24 cellular contexts compared by ENCODE assay signal in genomic region chr15:66131831-66132230, GRCh38.
DNase-seq lines count a peak whose midpoint lies in the region; ATAC-seq lines count a peak whose summit lies in the region.
"Had no signal": no experiment of that assay in that cellular context is flagged by ENCODE, and none has a peak within 500 bp of the region (broad histone marks: within the 10 kb centered on the region; RNA-seq: fewer than 3 reads in every experiment).

No MANE protein-coding gene starts in this region.

- CTCF ChIA-PET in activated CD8-positive, alpha-beta T cell treated with anti-CD3 and anti-CD28 coated beads, Interleukin-2, amount 10 ng/mL, durations not matched to agents 7 days and 5 days (lab: Charles Lee): no interaction called here

- H3K36me3 Mint-ChIP-seq in activated CD8-positive, alpha-beta T cell treated with anti-CD3 and anti-CD28 coated beads, Interleukin-2, amount 10 ng/mL, durations not matched to agents 7 days and 5 days (ENCODE audit: low read depth): no peaks in the 10 kb centered on the region
- H3K36me3 Mint-ChIP-seq: activated naive CD8-positive, alpha-beta T cell treated with anti-CD3 and anti-CD28 coated beads for 36 hours; natural killer cell; type B pancreatic cell had no signal

- H3K27ac Mint-ChIP-seq in activated CD8-positive, alpha-beta T cell treated with anti-CD3 and anti-CD28 coated beads, Interleukin-2, amount 10 ng/mL, durations not matched to agents 7 days and 5 days: no peak overlapping the region
- H3K27ac Mint-ChIP-seq: activated CD8-positive, alpha-beta T cell treated with anti-CD3 and anti-CD28 coated beads for 36 hours; activated naive CD8-positive, alpha-beta T cell treated with anti-CD3 and anti-CD28 coated beads for 36 hours; B cell; natural killer cell; T-helper 17 cell; type B pancreatic cell had no signal

- H3K4me3 Mint-ChIP-seq in activated CD8-positive, alpha-beta T cell treated with anti-CD3 and anti-CD28 coated beads, Interleukin-2, amount 10 ng/mL, durations not matched to agents 7 days and 5 days: no peak overlapping the region
- H3K4me3 Mint-ChIP-seq: activated CD8-positive, alpha-beta T cell treated with anti-CD3 and anti-CD28 coated beads for 36 hours; activated naive CD8-positive, alpha-beta T cell treated with anti-CD3 and anti-CD28 coated beads for 36 hours; B cell; central memory CD8-positive, alpha-beta T cell; natural killer cell; T-helper 17 cell; type B pancreatic cell had no signal

- peaks cover 5% of the 10 kb centered on the region for H3K27me3 Mint-ChIP-seq in activated CD8-positive, alpha-beta T cell treated with anti-CD3 and anti-CD28 coated beads, Interleukin-2, amount 10 ng/mL, durations not matched to agents 7 days and 5 days (ENCODE audit: low read depth)
- H3K27me3 Mint-ChIP-seq: activated CD8-positive, alpha-beta T cell treated with anti-CD3 and anti-CD28 coated beads for 36 hours; activated naive CD8-positive, alpha-beta T cell treated with anti-CD3 and anti-CD28 coated beads for 36 hours had no signal

- POLR2A ChIA-PET in activated CD8-positive, alpha-beta T cell treated with anti-CD3 and anti-CD28 coated beads, Interleukin-2, amount 10 ng/mL, durations not matched to agents 7 days and 5 days (lab: Charles Lee): no interaction called here

- H3K4me1 Mint-ChIP-seq in activated CD8-positive, alpha-beta T cell treated with anti-CD3 and anti-CD28 coated beads, Interleukin-2, amount 10 ng/mL, durations not matched to agents 7 days and 5 days (ENCODE audit: low read depth): peaks cover 15% of the 10 kb centered on the region
- H3K4me1 Mint-ChIP-seq: B cell; central memory CD8-positive, alpha-beta T cell; natural killer cell had no signal

- no peak for ATAC-seq in activated CD8-positive, alpha-beta T cell treated with anti-CD3 and anti-CD28 coated beads, Interleukin-2, amount 10 ng/mL, durations not matched to agents 7 days and 5 days
- ATAC-seq: activated CD8-positive, alpha-beta T cell treated with anti-CD3 and anti-CD28 coated beads for 36 hours; natural killer cell; T-helper 17 cell had no signal

- no peaks in the 10 kb centered on the region for H3K9me3 Mint-ChIP-seq in activated CD8-positive, alpha-beta T cell treated with anti-CD3 and anti-CD28 coated beads, Interleukin-2, amount 10 ng/mL, durations not matched to agents 7 days and 5 days (ENCODE audit: insufficient read depth)
- H3K9me3 Mint-ChIP-seq: activated CD8-positive, alpha-beta T cell treated with anti-CD3 and anti-CD28 coated beads for 36 hours; activated naive CD8-positive, alpha-beta T cell treated with anti-CD3 and anti-CD28 coated beads for 36 hours; central memory CD8-positive, alpha-beta T cell; natural killer cell; type B pancreatic cell had no signal

- DNase-seq in NCI-H510A treated with DMSO at 0.1 percent for 48 hours (lab: John Stamatoyannopoulos, UW) (peak; percentile 47), NCI-H510A (lab: John Stamatoyannopoulos, UW) (no peak), NCI-H2029 (lab: John Stamatoyannopoulos, UW) (peak; percentile 28), caudate nucleus (lab: John Stamatoyannopoulos, UW) (peak in 1 of 61 donors; percentile 49), substantia nigra (lab: John Stamatoyannopoulos, UW) (no peak), cortex of kidney (lab: John Stamatoyannopoulos, UW) (no peak)
- DNase-seq in activated CD4-positive, alpha-beta T cell treated with anti-CD3 and anti-CD28 coated beads for 4 hours: no peak
- no peak for DNase-seq in activated CD8-positive, alpha-beta T cell treated with anti-CD3 and anti-CD28 coated beads, Interleukin-2, amount 10 ng/mL, durations not matched to agents 7 days and 5 days
- DNase-seq: activated CD4-positive, CD25-positive, alpha-beta regulatory T cell treated with anti-CD3 and anti-CD28 coated beads, Interleukin-2, amount 50 U/mL, for 72 hours; activated CD8-positive, alpha-beta T cell treated with anti-CD3 and anti-CD28 coated beads for 36 hours; activated naive CD8-positive, alpha-beta T cell treated with anti-CD3 and anti-CD28 coated beads for 36 hours; DMS153; GF-D8; IMR-90; natural killer cell; NCI-H2081 treated with DMSO at 0.1 percent for 48 hours; NCI-H774; T-helper 17 cell had no signal

- peak overlapping the region; percentile 90 for H3K27ac ChIP-seq in caudate nucleus (ENCODE audit: low read depth, low read length)
- peak overlapping the region; percentile 82 for H3K27ac ChIP-seq in substantia nigra (ENCODE audit: low read depth, low read length, poor library complexity, severe bottlenecking)
- H3K27ac ChIP-seq: RWPE1, SK-N-MC, skin epidermis had no signal

Comparison
In these comparisons a context has a peak if more than half of its experiments do, and no peak if none do; other contexts are left out.
1. DNase-seq: peak in NCI-H510A treated with DMSO at 0.1 percent for 48 hours (single experiment) and NCI-H2029 (single experiment); none in NCI-H510A (single experiment), substantia nigra (0 of 49), activated CD4-positive, alpha-beta T cell treated with anti-CD3 and anti-CD28 coated beads for 4 hours (0 of 2), activated CD8-positive, alpha-beta T cell treated with anti-CD3 and anti-CD28 coated beads, Interleukin-2, amount 10 ng/mL, durations not matched to agents 7 days and 5 days (single experiment) and cortex of kidney (single experiment).